ENCODE assay signal across 11 cellular contexts in genomic region chr9:19440823-19441580, GRCh38. TPM values are rescaled to one million over a fixed set of nuclear protein-coding genes. Genes with fewer than 3 reads are reported as not detected.
A peak's percentile ranks its signal among the peaks of the same experiment; 100 is the strongest.
DNase-seq lines count a peak whose midpoint lies in the region; ATAC-seq and TF ChIP-seq lines count a peak whose summit lies in the region.
"Had no signal": no experiment of that assay in that cellular context is flagged by ENCODE, and none has a peak within 500 bp of the region (broad histone marks: within the 10 kb centered on the region; RNA-seq: fewer than 3 reads in every experiment).

No MANE protein-coding gene starts in this region.

- H3K4me3 ChIP-seq in adrenal gland = peak overlapping the region in 1 of 4 donors; percentile 20
- H3K4me3 ChIP-seq in Caco-2 (ENCODE audit: low read depth, low read length) = no peak overlapping the region

- peaks cover 0 to 13% of the 10 kb centered on the region in 2 donors for H3K36me3 ChIP-seq in adrenal gland (replicated peaks in 1 of 2)
- H3K36me3 ChIP-seq in Caco-2 (ENCODE audit: control insufficient read depth, insufficient read depth, low read length) = no peaks in the 10 kb centered on the region

- H3K9me3 Mint-ChIP-seq in nephron progenitor cell (no peaks in the 10 kb centered on the region), Caco-2 (ENCODE audit: unreplicated experiment) (no peaks in the 10 kb centered on the region)

- intact Hi-C loops in adrenal gland (cut with DNase I) = no loop called here
- intact Hi-C loops in Caco-2 (cut with micrococcal nuclease; ENCODE audit: unreplicated experiment) = no loop called here

- no TSS peak for BruUV-seq in Caco-2 (replicated peaks; lab: Mats Ljungman, UMichigan)

- H3K27me3 ChIP-seq in adrenal gland = no peaks in the 10 kb centered on the region
- H3K27me3 ChIP-seq in Caco-2 (replicated peaks; ENCODE audit: control insufficient read depth, insufficient read depth, low read length) = no peaks in the 10 kb centered on the region
- H3K27me3 ChIP-seq: heart left ventricle had no signal

- H3K4me1 ChIP-seq in adrenal gland (replicated peaks in 1 of 2) (peaks cover 4 to 8% of the 10 kb centered on the region in 2 donors), Caco-2 (no peaks in the 10 kb centered on the region)

- H3K4me3 Mint-ChIP-seq in nephron progenitor cell = no peak overlapping the region
- no peak overlapping the region for H3K4me3 Mint-ChIP-seq in Caco-2 (ENCODE audit: unreplicated experiment)

- H3K9me3 ChIP-seq in adrenal gland (replicated peaks in 1 of 3) = no peaks in the 10 kb centered on the region
- H3K9me3 ChIP-seq in Caco-2 = no peaks in the 10 kb centered on the region
- H3K9me3 ChIP-seq: heart left ventricle had no signal

- no peak for TF ChIP-seq POLR2A in adrenal gland (IDR thresholded peaks at IDR 0.05)

- POLR2A ChIA-PET in Caco-2 (lab: Charles Lee) = interaction anchor here (0.6 kb wide), 1 partner anchor 61 kb away, joined by 3 read pairs; the partner anchor contains the start of gene RPS6

- ATAC-seq in GM19043 (IDR thresholded peaks at IDR 0.05; ENCODE audit: low read depth, unreplicated experiment) (peak; percentile 6), HG02938 (IDR thresholded peaks at IDR 0.05; ENCODE audit: unreplicated experiment) (peak; percentile 15), GM18519 (IDR thresholded peaks at IDR 0.05; ENCODE audit: low FRiP score, unreplicated experiment) (no peak)

- 78 to 83% (median 81%) methylated on average over 5 of the region's 5 CpGs for WGBS in adrenal gland, 4 donors

- H3K36me3 Mint-ChIP-seq in nephron progenitor cell (ENCODE audit: low read depth) (peaks cover 75% of the 10 kb centered on the region), Caco-2 (ENCODE audit: insufficient read depth, unreplicated experiment) (no peaks in the 10 kb centered on the region)

- H3K27me3 Mint-ChIP-seq in nephron progenitor cell (ENCODE audit: low read depth, poor library complexity) = peaks cover 3% of the 10 kb centered on the region
- H3K27me3 Mint-ChIP-seq in Caco-2 (ENCODE audit: insufficient read depth, unreplicated experiment) = no peaks in the 10 kb centered on the region

- DNase-seq in adrenal gland = peak in 5 of 7 donors; percentile 25 to 57 (median 38)
- no peak for DNase-seq in nephron progenitor cell
- no peak for DNase-seq in NCI-H446 treated with DMSO at 0.1 percent for 48 hours (lab: John Stamatoyannopoulos, UW)
- no peak for DNase-seq in Caco-2
- DNase-seq: activated CD4-positive, alpha-beta T cell treated with anti-CD3 and anti-CD28 coated beads for 4 hours; central memory CD4-positive, alpha-beta T cell; heart left ventricle; NCI-H1417 had no signal

- peak overlapping the region in 1 of 5 donors; percentile 21 for H3K27ac ChIP-seq in adrenal gland

- CTCF ChIA-PET in Caco-2 (lab: Charles Lee) = interaction anchor here (0.7 kb wide), 1 partner anchor 127 kb away, joined by 4 read pairs; no protein-coding TSS in a partner anchor

- H3K27ac Mint-ChIP-seq in nephron progenitor cell = peak overlapping the region; percentile 81
- no peak overlapping the region for H3K27ac Mint-ChIP-seq in Caco-2 (ENCODE audit: unreplicated experiment)

- H3K4me1 Mint-ChIP-seq in nephron progenitor cell (peaks cover 20% of the 10 kb centered on the region), Caco-2 (ENCODE audit: low read depth, unreplicated experiment) (no peaks in the 10 kb centered on the region)

- TF ChIP-seq CTCF in adrenal gland (IDR thresholded peaks at IDR 0.05) = no peak
- TF ChIP-seq CTCF in nephron progenitor cell (IDR thresholded peaks at IDR 0.05) = no peak
- no peak for TF ChIP-seq CTCF in Caco-2 (IDR thresholded peaks at IDR 0.05; ENCODE audit: insufficient read depth in 1 of 2, low read depth in 1 of 2, low read length in 1 of 2, severe bottlenecking in 1 of 2, unreplicated experiment in 1 of 2)

RNA-seq across cellular contexts. Expression of gene ACER2, which starts 32.2 kb away (rescaled TPM):
- 1 to 10 TPM; 3.5 to 10.0 (median 5.9) TPM for total RNA-seq in adrenal gland
- polyA plus RNA-seq in adrenal gland = 1 to 10 TPM in 1 of 3 donors, under 1 TPM in 2; 0.24 to 1.3 (median 0.80) TPM
- total RNA-seq in Caco-2 (2022) = 2.4 and 2.5 TPM in 2 replicates

Comparison
In these comparisons a context has a peak if more than half of its experiments do, and no peak if none do; other contexts are left out.
1. DNase-seq: peak in adrenal gland (5 of 7); none in nephron progenitor cell (single experiment), NCI-H446 treated with DMSO at 0.1 percent for 48 hours (single experiment) and Caco-2 (0 of 2).